Comparison of ENCODE assay signal across 9 cellular contexts in genomic region chr1:196400478-196401453, GRCh38.
DNase-seq lines count a peak whose midpoint lies in the region; ATAC-seq, FAIRE-seq and TF ChIP-seq lines count a peak whose summit lies in the region.
"Had no signal": no experiment of that assay in that cellular context is flagged by ENCODE, and none has a peak within 500 bp of the region (broad histone marks: within the 10 kb centered on the region; RNA-seq: fewer than 3 reads in every experiment).

No MANE protein-coding gene starts in this region.

- no peak overlapping the region for H3K23ac ChIP-seq in mesendoderm (ENCODE audit: low read length)

- no peaks in the 10 kb centered on the region for H3K9me3 ChIP-seq in BLaER1

- H3K4me3 ChIP-seq in BLaER1 (no peak overlapping the region), mesendoderm (ENCODE audit: low read length) (no peak overlapping the region)

- H4K8ac ChIP-seq in mesendoderm (ENCODE audit: low read depth, low read length) = no peak overlapping the region

- no peak overlapping the region for H3K56ac ChIP-seq in mesendoderm (ENCODE audit: low read length)

- no peaks in the 10 kb centered on the region for H3K79me2 ChIP-seq in mesendoderm (ENCODE audit: control insufficient read depth, insufficient read depth, low read length)

- CTCF ChIA-PET in HEK293T (lab: Yijun Ruan, JAX) = no interaction called here

- H3K27me3 ChIP-seq in BLaER1 (no peaks in the 10 kb centered on the region), mesendoderm (ENCODE audit: insufficient read depth, low read length, poor library complexity) (no peaks in the 10 kb centered on the region)

- no peak overlapping the region for H3K18ac ChIP-seq in mesendoderm (ENCODE audit: low read length)

- H3K27ac Mint-ChIP-seq in activated naive CD4-positive, alpha-beta T cell treated with anti-CD3 and anti-CD28 coated beads, Interleukin-2, amount 50 U/mL, for 72 hours = no peak overlapping the region

- H3K27ac ChIP-seq in BLaER1 (no peak overlapping the region), mesendoderm (ENCODE audit: low read depth, low read length) (no peak overlapping the region)

- no peaks in the 10 kb centered on the region for H4K20me1 ChIP-seq in BLaER1

- DNase-seq in NCI-H2196 (lab: John Stamatoyannopoulos, UW; ENCODE audit: unreplicated experiment) (peak; percentile 14), mesendoderm (peak; percentile 18), HEK293T (ENCODE audit: extremely low spot score) (no peak), DMS79 treated with DMSO at 0.1 percent for 48 hours (lab: John Stamatoyannopoulos, UW) (no peak)
- no peak for DNase-seq in activated naive CD4-positive, alpha-beta T cell treated with anti-CD3 and anti-CD28 coated beads, Interleukin-2, amount 50 U/mL, for 72 hours (ENCODE audit: low spot score in 2 of 2)
- DNase-seq: NCI-H1105 had no signal

- FAIRE-seq in endometrium (lab: Jason Lieb, UNC) = peak; percentile 8

- H3K4me1 ChIP-seq in BLaER1 (peaks cover 8% of the 10 kb centered on the region; the same call in 1 of the 2 replicates), mesendoderm (ENCODE audit: control insufficient read depth, low read depth, low read length) (no peaks in the 10 kb centered on the region)

- no peak for ATAC-seq in activated naive CD4-positive, alpha-beta T cell treated with anti-CD3 and anti-CD28 coated beads, Interleukin-2, amount 50 U/mL, for 72 hours
- ATAC-seq in HG02885 (IDR thresholded peaks at IDR 0.05; ENCODE audit: poor library complexity, unreplicated experiment) = no peak

- H3K9ac ChIP-seq in BLaER1 (no peak overlapping the region), mesendoderm (ENCODE audit: low read length) (no peak overlapping the region)

- H3K9me3 Mint-ChIP-seq in activated naive CD4-positive, alpha-beta T cell treated with anti-CD3 and anti-CD28 coated beads, Interleukin-2, amount 50 U/mL, for 72 hours = peaks cover 0 to 6% of the 10 kb centered on the region in 2 donors

- no peaks in the 10 kb centered on the region for H3K36me3 ChIP-seq in BLaER1
- no peaks in the 10 kb centered on the region for H3K36me3 ChIP-seq in mesendoderm (ENCODE audit: control insufficient read depth, insufficient read depth, low read length)

- 0 out of 2 replicates have a peak overlapping the region, but pooled peaks have one; percentile 22 for H3K4me2 ChIP-seq in BLaER1
- no peak overlapping the region for H3K4me2 ChIP-seq in mesendoderm (ENCODE audit: low read length)

- no peaks in the 10 kb centered on the region for H3K36me3 Mint-ChIP-seq in activated naive CD4-positive, alpha-beta T cell treated with anti-CD3 and anti-CD28 coated beads, Interleukin-2, amount 50 U/mL, for 72 hours

- POLR2A ChIA-PET in HEK293T (lab: Yijun Ruan, JAX) = no interaction called here

- no peaks in the 10 kb centered on the region for H3K79me1 ChIP-seq in mesendoderm (ENCODE audit: low read length)

- H2BK120ac ChIP-seq in mesendoderm (ENCODE audit: low read depth, low read length) = no peak overlapping the region

- no peak overlapping the region for H2BK15ac ChIP-seq in mesendoderm (replicated peaks; ENCODE audit: low read depth)

- no peak overlapping the region for H2AK5ac ChIP-seq in mesendoderm (ENCODE audit: low read length)

- no peak overlapping the region for H4K5ac ChIP-seq in mesendoderm (ENCODE audit: low read length)

- no peak overlapping the region for H2BK5ac ChIP-seq in mesendoderm (ENCODE audit: low read length)

- H3K4ac ChIP-seq in mesendoderm (ENCODE audit: low read depth, low read length) = no peak overlapping the region

- WGBS in mesendoderm (ENCODE audit: extremely low coverage, insufficient coverage, low lambda C conversion rate) = no CpG with 5 or more reads among the region's 7 CpGs

TF ChIP-seq in HEK293T, 16 proteins besides CTCF, POLR2A, EP300 and RAD21:
- TF ChIP-seq TARDBP (IDR thresholded peaks at IDR 0.05) (no peak), ELF4 (IDR thresholded peaks at IDR 0.05) (no peak), FOXK2 (IDR thresholded peaks at IDR 0.05) (no peak), FOXM1 (IDR thresholded peaks at IDR 0.05; ENCODE audit: borderline replicate concordance) (no peak), SUZ12 (IDR thresholded peaks at IDR 0.05) (no peak), HDGF (IDR thresholded peaks at IDR 0.05; ENCODE audit: borderline replicate concordance) (no peak), BHLHE40 (IDR thresholded peaks at IDR 0.05; ENCODE audit: borderline replicate concordance) (no peak), SP1 (IDR thresholded peaks at IDR 0.05) (no peak), NFRKB (IDR thresholded peaks at IDR 0.05) (no peak), ZNF384 (IDR thresholded peaks at IDR 0.05) (no peak), L3MBTL2 (conservative IDR thresholded peaks at IDR 0.05) (no peak), LEF1 (IDR thresholded peaks at IDR 0.05; ENCODE audit: borderline replicate concordance) (no peak), PKNOX1 (IDR thresholded peaks at IDR 0.05) (no peak)

Comparison
In these comparisons a context has a peak if more than half of its experiments do, and no peak if none do; other contexts are left out.
1. DNase-seq: peak in NCI-H2196 (single experiment) and mesendoderm (single experiment); none in activated naive CD4-positive, alpha-beta T cell treated with anti-CD3 and anti-CD28 coated beads, Interleukin-2, amount 50 U/mL, for 72 hours (0 of 2), HEK293T (single experiment) and DMS79 treated with DMSO at 0.1 percent for 48 hours (single experiment).